Comparison of ENCODE assay signal across 19 cellular contexts in the genomic region with DNA sequence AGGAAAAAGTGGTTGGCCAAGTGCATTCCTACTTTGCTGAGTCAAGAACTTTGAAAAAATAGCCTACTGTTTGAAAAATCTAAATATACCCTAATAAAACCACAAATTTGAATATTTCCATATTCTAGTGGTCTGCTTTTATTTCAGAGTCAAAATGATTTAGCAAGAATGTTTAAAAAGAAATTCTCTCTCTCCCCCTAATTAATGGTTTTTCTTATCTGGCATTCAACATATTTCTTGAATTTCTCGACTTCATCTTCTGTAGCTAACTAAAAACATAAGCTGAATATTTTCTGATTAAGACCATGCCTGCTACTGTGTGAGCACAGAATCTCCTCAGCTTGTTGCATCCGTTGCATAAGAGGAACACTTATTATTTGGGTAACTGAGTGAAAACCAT.
DNase-seq lines count a peak whose midpoint lies in the region; ATAC-seq and TF ChIP-seq lines count a peak whose summit lies in the region.
"Had no signal": no experiment of that assay in that cellular context is flagged by ENCODE, and none has a peak within 500 bp of the region (broad histone marks: within the 10 kb centered on the region; RNA-seq: fewer than 3 reads in every experiment).

No MANE protein-coding gene starts in this region.

- POLR2A ChIA-PET in IMR-90 (lab: Charles Lee; ENCODE audit: unreplicated experiment) = interaction anchor here (0.5 kb wide), 1 partner anchor 148 kb away, joined by 7 read pairs; no protein-coding TSS in a partner anchor

- intact Hi-C loops in IMR-90 (cut with micrococcal nuclease) = no loop called here

- no peak for TF ChIP-seq POLR2A in IMR-90 (IDR thresholded peaks at IDR 0.05; ENCODE audit: low read depth, low read length)

- no peak overlapping the region for H4K8ac ChIP-seq in IMR-90 (ENCODE audit: low read depth in 2 of 2, low read length in 2 of 2)

- H2BK15ac ChIP-seq in IMR-90 (ENCODE audit: low read depth, low read length) = no peak overlapping the region

- in situ Hi-C loops in IMR-90 (cut with MboI; ENCODE audit: low sequenced_read_pairs) = no loop called here

- no peaks in the 10 kb centered on the region for H3K79me1 ChIP-seq in IMR-90 (ENCODE audit: low read depth in 1 of 2, low read length in 2 of 2)

- peaks cover 5% of the 10 kb centered on the region for H3K4me1 ChIP-seq in IMR-90 (ENCODE audit: control insufficient read depth, insufficient read depth, low read length)
- no peaks in the 10 kb centered on the region for H3K4me1 ChIP-seq in fibroblast of lung (ENCODE audit: control insufficient read depth, extremely low read depth, insufficient read depth, low read length)
- H3K4me1 ChIP-seq: HAP-1 had no signal

- dilution Hi-C loops in IMR-90 (cut with HindIII; ENCODE audit: low sequenced_read_pairs, unreplicated experiment) = no loop called here

- H3K9me3 ChIP-seq in IMR-90 (ENCODE audit: control insufficient read depth, insufficient read depth, low read length) (peaks cover 3% of the 10 kb centered on the region; the same call in 1 of the 2 replicates), fibroblast of lung (ENCODE audit: control insufficient read depth, insufficient read depth, low read depth, low read length) (no peaks in the 10 kb centered on the region)
- H3K9me3 ChIP-seq: HAP-1 had no signal

- no peak overlapping the region for H2BK20ac ChIP-seq in IMR-90 (ENCODE audit: low read depth, low read length)

- H3K79me2 ChIP-seq in fibroblast of lung (ENCODE audit: control insufficient read depth, insufficient read depth, low read length) = no peaks in the 10 kb centered on the region

- H4K20me1 ChIP-seq in IMR-90 (ENCODE audit: insufficient read depth, low read length) (no peaks in the 10 kb centered on the region), fibroblast of lung (ENCODE audit: control insufficient read depth, extremely low read depth, insufficient read depth, low read length) (no peaks in the 10 kb centered on the region)

- H3K9me1 ChIP-seq in IMR-90 (ENCODE audit: insufficient read depth, low read length) = no peaks in the 10 kb centered on the region; the same call in 1 of the 2 replicates

- CTCF ChIA-PET in IMR-90 (lab: Yijun Ruan, JAX) = no interaction called here

- H2AFZ ChIP-seq in IMR-90 (replicated peaks; ENCODE audit: low read length, poor library complexity) = no peak overlapping the region
- H2AFZ ChIP-seq in fibroblast of lung (ENCODE audit: low read length) = no peak overlapping the region

- no peak for TF ChIP-seq RAD21 in IMR-90 (IDR thresholded peaks at IDR 0.05; ENCODE audit: low read length)

- H2AK9ac ChIP-seq in IMR-90 (replicated peaks; ENCODE audit: low read depth, low read length, poor library complexity) = no peak overlapping the region

- BruUV-seq in IMR-90 (replicated peaks; lab: Mats Ljungman, UMichigan) = no TSS peak

- H2BK5ac ChIP-seq in IMR-90 (ENCODE audit: low read depth, low read length, poor library complexity, severe bottlenecking) = no peak overlapping the region

- H3K36me3 ChIP-seq in IMR-90 (ENCODE audit: control insufficient read depth, insufficient read depth, low read length) = no peaks in the 10 kb centered on the region
- H3K36me3 ChIP-seq in fibroblast of lung (ENCODE audit: control insufficient read depth, insufficient read depth, low read length) = no peaks in the 10 kb centered on the region
- H3K36me3 ChIP-seq: HAP-1 had no signal

- ATAC-seq in IMR-90 (ENCODE audit: low read depth) = no peak

- no peak overlapping the region for H3K23ac ChIP-seq in IMR-90 (ENCODE audit: low read depth, low read length)

- TF ChIP-seq CTCF in AG09309 (IDR thresholded peaks at IDR 0.05; ENCODE audit: control insufficient read depth, insufficient read depth, low read depth, low read length, missing control alignments) (no peak), IMR-90 (conservative IDR thresholded peaks at IDR 0.05; ENCODE audit: low read depth, low read length) (no peak), fibroblast of lung (conservative IDR thresholded peaks at IDR 0.05 in 1 of 2, IDR thresholded peaks at IDR 0.05 in 1 of 2; ENCODE audit: low read depth in 1 of 2, low read length in 2 of 2) (no peak)

- no peak overlapping the region for H3K18ac ChIP-seq in IMR-90 (ENCODE audit: low read depth, low read length)

- no peak overlapping the region for H3K27ac ChIP-seq in IMR-90 (ENCODE audit: insufficient read depth, low read length)
- H3K27ac ChIP-seq in fibroblast of lung (ENCODE audit: insufficient read depth, low read length) = no peak overlapping the region
- H3K27ac ChIP-seq: HL-60 had no signal

- H3K4me2 ChIP-seq in IMR-90 (ENCODE audit: low read depth, low read length) (no peak overlapping the region), fibroblast of lung (ENCODE audit: extremely low read depth, insufficient read depth, low read length) (no peak overlapping the region)

- no peak overlapping the region for H3K9ac ChIP-seq in IMR-90 (ENCODE audit: low read depth, low read length)
- no peak overlapping the region for H3K9ac ChIP-seq in fibroblast of lung (ENCODE audit: insufficient read depth, low read length)

- H3K27me3 ChIP-seq in IMR-90 (ENCODE audit: control insufficient read depth, insufficient read depth, low read length) (no peaks in the 10 kb centered on the region), fibroblast of lung (ENCODE audit: control insufficient read depth, insufficient read depth, low read length) (no peaks in the 10 kb centered on the region)

- H4K91ac ChIP-seq in IMR-90 (ENCODE audit: insufficient read depth, low read depth, low read length) = no peak overlapping the region

- no peak overlapping the region for H3K14ac ChIP-seq in IMR-90 (replicated peaks; ENCODE audit: low read depth, low read length)

- no peak overlapping the region for H4K5ac ChIP-seq in IMR-90 (ENCODE audit: low read depth, low read length)

- no CpG with 5 or more reads among the region's 2 CpGs for WGBS in IMR-90 (ENCODE audit: extremely low coverage in 2 of 2, insufficient read length in 1 of 2), 2 experiments

- no peak overlapping the region for H2BK120ac ChIP-seq in IMR-90 (ENCODE audit: low read depth, low read length)

- H3K56ac ChIP-seq in IMR-90 (ENCODE audit: extremely low read depth, insufficient read depth, low read length) = no peak overlapping the region

- no peak overlapping the region for H3K4me3 ChIP-seq in AG09309 (ENCODE audit: control insufficient read depth, low read depth, low read length)
- no peak overlapping the region for H3K4me3 ChIP-seq in IMR-90 (ENCODE audit: insufficient read depth, low read depth, low read length)
- H3K4me3 ChIP-seq in fibroblast of lung (replicated peaks in 1 of 4; ENCODE audit: control extremely low read depth in 1 of 4, insufficient read depth in 1 of 4, low read depth in 3 of 4, low read length in 4 of 4) = no peak overlapping the region
- H3K4me3 ChIP-seq: HAP-1 had no signal

- H3K4ac ChIP-seq in IMR-90 (ENCODE audit: low read depth, low read length) = no peak overlapping the region

- H2AK5ac ChIP-seq in IMR-90 (ENCODE audit: low read depth, low read length) = no peak overlapping the region

- DNase-seq in AG09309 (ENCODE audit: low read depth) (peak; percentile 57), IMR-90 (peak; percentile 40), amniotic stem cell (lab: John Stamatoyannopoulos, UW) (peak; percentile 21), fibroblast of lung (ENCODE audit: low read depth in 2 of 2) (peak; percentile 44 to 88), DMS53 treated with DMSO at 0.1 percent for 48 hours (lab: John Stamatoyannopoulos, UW; ENCODE audit: unreplicated experiment) (no peak), SKM-1 treated with dmso at 0.1 percent for 144 hours (lab: John Stamatoyannopoulos, UW; ENCODE audit: unreplicated experiment) (no peak), HCEC 1CT (no peak)
- DNase-seq in activated effector memory CD4-positive, alpha-beta T cell treated with Interleukin-2 at 50 U/mL for 16 hours = no peak
- DNase-seq: AML-193, DND-41, MM.1S, NCI-H1105, NCI-H2081, NCI-H446 treated with DMSO at 0.1 percent for 48 hours, NCI-H774, OCI-M1, SHP77 had no signal

TF ChIP-seq in IMR-90, 13 proteins besides CTCF, POLR2A, EP300 and RAD21:
- TF ChIP-seq MAFK (IDR thresholded peaks at IDR 0.05; ENCODE audit: low read depth, low read length) (peak; percentile 33; the same call in 1 of the 2 replicates), CHD1 (IDR thresholded peaks at IDR 0.05; ENCODE audit: low read depth, low read length) (no peak)
TF ChIP-seq in IMR-90: peak in this region for 1.

Comparison
In these comparisons a context has a peak if more than half of its experiments do, and no peak if none do; other contexts are left out.
1. DNase-seq: peak in AG09309 (single experiment), IMR-90 (single experiment), amniotic stem cell (single experiment) and fibroblast of lung (2 of 2); none in DMS53 treated with DMSO at 0.1 percent for 48 hours (single experiment), activated effector memory CD4-positive, alpha-beta T cell treated with Interleukin-2 at 50 U/mL for 16 hours (single experiment), SKM-1 treated with dmso at 0.1 percent for 144 hours (single experiment) and HCEC 1CT (single experiment).